In genomic region chr18:23812566-23813440, GRCh38 we compare ENCODE assay signal across 8 cellular contexts.
A peak's percentile ranks its signal among the peaks of the same experiment; 100 is the strongest.
DNase-seq lines count a peak whose midpoint lies in the region; ATAC-seq and TF ChIP-seq lines count a peak whose summit lies in the region.

No MANE protein-coding gene starts in this region.

- H3K27me3 Mint-ChIP-seq in brain, result peaks cover 3% of the 10 kb centered on the region

- H3K4me1 Mint-ChIP-seq in brain, result peaks cover 13% of the 10 kb centered on the region

- H3K4me3 Mint-ChIP-seq in brain, result peak overlapping the region in 1 of 5 experiments; percentile 31

- H3K27ac Mint-ChIP-seq in brain, result no peak overlapping the region

- TF ChIP-seq CTCF in brain (conservative IDR thresholded peaks at IDR 0.05), result peak; percentile 86 to 88

- H3K9me3 Mint-ChIP-seq in brain, result peaks cover 0 to 3% (median 0%) of the 10 kb centered on the region in 5 experiments

- DNase-seq in NCI-H510A treated with DMSO at 0.1 percent for 48 hours (lab: John Stamatoyannopoulos, UW) (peak; percentile 18), NCI-H510A (lab: John Stamatoyannopoulos, UW) (no peak), NCI-H2196 (lab: John Stamatoyannopoulos, UW; ENCODE audit: unreplicated experiment) (peak; percentile 32), medulla oblongata (ENCODE audit: extremely low spot score) (peak; percentile 38), HuH-7.5 (ENCODE audit: low spot score) (no peak)

- no peaks in the 10 kb centered on the region for H3K36me3 Mint-ChIP-seq in brain

- ATAC-seq in HG02588 (IDR thresholded peaks at IDR 0.05; ENCODE audit: unreplicated experiment) (no peak), HG02763 (IDR thresholded peaks at IDR 0.05; ENCODE audit: unreplicated experiment) (no peak)

Comparison
In these comparisons a context has a peak if more than half of its experiments do, and no peak if none do; other contexts are left out.
1. DNase-seq: peak in NCI-H510A treated with DMSO at 0.1 percent for 48 hours (single experiment), NCI-H2196 (single experiment) and medulla oblongata (single experiment); none in NCI-H510A (single experiment) and HuH-7.5 (single experiment).